In the genomic region with DNA sequence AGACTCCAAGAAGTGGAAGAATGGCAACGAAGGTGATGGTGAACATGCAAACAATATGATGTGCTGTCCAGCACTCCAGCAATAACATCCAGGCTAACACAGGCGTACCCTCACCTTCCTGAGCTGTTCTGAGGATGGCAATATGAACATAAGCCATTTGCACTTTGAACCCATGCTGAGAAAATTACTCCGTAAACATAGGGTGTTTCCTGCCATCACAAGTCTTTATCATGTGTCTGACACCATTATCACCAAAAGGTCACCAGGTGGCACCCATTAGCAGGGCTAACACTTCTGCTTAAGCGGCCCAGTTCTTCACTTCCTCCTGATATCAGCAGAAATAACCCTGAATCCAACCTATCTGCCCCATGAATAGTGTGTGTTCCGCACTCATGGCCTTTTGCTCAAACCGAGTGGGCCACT, we compare ENCODE assay signal across 23 cellular contexts.
A peak's percentile ranks its signal among the peaks of the same experiment; 100 is the strongest.
DNase-seq lines count a peak whose midpoint lies in the region; ATAC-seq and TF ChIP-seq lines count a peak whose summit lies in the region.
"Had no signal": no experiment of that assay in that cellular context is flagged by ENCODE, and none has a peak within 500 bp of the region (broad histone marks: within the 10 kb centered on the region; RNA-seq: fewer than 3 reads in every experiment).

No MANE protein-coding gene starts in this region.

- TF ChIP-seq POLR2A in esophagus squamous epithelium (IDR thresholded peaks at IDR 0.05), result no peak

- H3K4me1 ChIP-seq in psoas muscle (peaks cover 7% of the 10 kb centered on the region), esophagus squamous epithelium (no peaks in the 10 kb centered on the region)
- H3K4me1 ChIP-seq: body of pancreas, esophagus muscularis mucosa had no signal

- H3K36me3 ChIP-seq in psoas muscle (ENCODE audit: insufficient read depth in 1 of 2, low read depth in 1 of 2) (no peaks in the 10 kb centered on the region), esophagus squamous epithelium (no peaks in the 10 kb centered on the region)
- H3K36me3 ChIP-seq: esophagus muscularis mucosa, heart right ventricle had no signal

- WGBS in psoas muscle, 3 donors, result 80 to 82% (median 81%) methylated on average over 6 of the region's 6 CpGs
- WGBS in esophagus squamous epithelium, 2 donors, result 68 to 78% methylated on average over 6 of the region's 6 CpGs

- H3K9me3 ChIP-seq in psoas muscle, result no peaks in the 10 kb centered on the region
- H3K9me3 ChIP-seq in esophagus squamous epithelium, result no peaks in the 10 kb centered on the region
- H3K9me3 ChIP-seq: body of pancreas, esophagus muscularis mucosa, heart right ventricle had no signal

- peak; percentile 28 for DNase-seq in NCI-H1092 treated with DMSO at 0.1 percent for 48 hours (lab: John Stamatoyannopoulos, UW)
- DNase-seq in NCI-H1092 (lab: John Stamatoyannopoulos, UW), result no peak
- peak; percentile 77 for DNase-seq in NCI-H146 (lab: John Stamatoyannopoulos, UW)
- peak; percentile 22 for DNase-seq in RPMI8226
- no peak for DNase-seq in psoas muscle
- DNase-seq in stimulated activated CD4-positive, alpha-beta T cell treated with anti-CD3 and anti-CD28 coated beads, Interleukin-15, amount 100 ng/mL, for 24 hours, result no peak
- no peak for DNase-seq in esophagus squamous epithelium (lab: John Stamatoyannopoulos, UW)
- no peak for DNase-seq in activated effector memory CD4-positive, alpha-beta T cell treated with anti-CD3 and anti-CD28 coated beads, Interleukin-2, amount 50 U/mL, for 16 hours
- DNase-seq: activated CD4-positive, CD25-positive, alpha-beta regulatory T cell treated with anti-CD3 and anti-CD28 coated beads, Interleukin-2, amount 50 U/mL, for 72 hours; activated CD8-positive, alpha-beta memory T cell treated with anti-CD3 and anti-CD28 coated beads, Interleukin-2, amount 50 U/mL, for 4 hours; activated naive CD4-positive, alpha-beta T cell treated with anti-CD3 and anti-CD28 coated beads for 36 hours; body of pancreas; CD4-positive, alpha-beta T cell; dorsolateral prefrontal cortex; GDM1; heart right ventricle; left cardiac atrium; NCI-H1105; NCI-H524; posterior cingulate gyrus; stimulated activated CD4-positive, alpha-beta T cell treated with anti-CD3 and anti-CD28 coated beads, Interleukin-12 subunit alpha, Interleukin-12 subunit beta, amount 100 ng/mL, for 4 hours; T-helper 17 cell had no signal

- TF ChIP-seq CTCF in psoas muscle (IDR thresholded peaks at IDR 0.05), result peak; percentile 18
- peak in 1 of 6 experiments; percentile 31 for TF ChIP-seq CTCF in esophagus squamous epithelium (IDR thresholded peaks at IDR 0.05)

- H3K27me3 ChIP-seq in psoas muscle (ENCODE audit: insufficient read depth in 3 of 3, low read length in 2 of 3) (no peaks in the 10 kb centered on the region), esophagus squamous epithelium (peaks cover 0 to 12% (median 0%) of the 10 kb centered on the region in 4 donors)
- H3K27me3 ChIP-seq: body of pancreas, esophagus muscularis mucosa had no signal

- H3K4me3 ChIP-seq in psoas muscle (no peak overlapping the region), esophagus squamous epithelium (no peak overlapping the region)
- H3K4me3 ChIP-seq: body of pancreas, dorsolateral prefrontal cortex, esophagus muscularis mucosa, heart right ventricle had no signal

- intact Hi-C loops in psoas muscle (cut with DNase I), result loop anchor here (1.0 to 2.0 kb wide), 2 partner anchors 123 to 124 kb away; no protein-coding TSS in a partner anchor
- intact Hi-C loops in esophagus squamous epithelium (cut with DNase I), result no loop called here

- H3K27ac ChIP-seq in psoas muscle (no peak overlapping the region), esophagus squamous epithelium (no peak overlapping the region)
- H3K27ac ChIP-seq: body of pancreas, dorsolateral prefrontal cortex, esophagus muscularis mucosa, heart right ventricle had no signal

- ATAC-seq in psoas muscle, result peak in 2 of 4 donors; percentile 47 to 67
- ATAC-seq: body of pancreas, heart right ventricle, left cardiac atrium, T-helper 17 cell had no signal

Comparison
In these comparisons a context has a peak if more than half of its experiments do, and no peak if none do; other contexts are left out.
1. DNase-seq: peak in NCI-H1092 treated with DMSO at 0.1 percent for 48 hours (single experiment), NCI-H146 (single experiment) and RPMI8226 (single experiment); none in NCI-H1092 (single experiment), psoas muscle (0 of 2), stimulated activated CD4-positive, alpha-beta T cell treated with anti-CD3 and anti-CD28 coated beads, Interleukin-15, amount 100 ng/mL, for 24 hours (single experiment), esophagus squamous epithelium (single experiment) and activated effector memory CD4-positive, alpha-beta T cell treated with anti-CD3 and anti-CD28 coated beads, Interleukin-2, amount 50 U/mL, for 16 hours (single experiment).